In the genomic region with DNA sequence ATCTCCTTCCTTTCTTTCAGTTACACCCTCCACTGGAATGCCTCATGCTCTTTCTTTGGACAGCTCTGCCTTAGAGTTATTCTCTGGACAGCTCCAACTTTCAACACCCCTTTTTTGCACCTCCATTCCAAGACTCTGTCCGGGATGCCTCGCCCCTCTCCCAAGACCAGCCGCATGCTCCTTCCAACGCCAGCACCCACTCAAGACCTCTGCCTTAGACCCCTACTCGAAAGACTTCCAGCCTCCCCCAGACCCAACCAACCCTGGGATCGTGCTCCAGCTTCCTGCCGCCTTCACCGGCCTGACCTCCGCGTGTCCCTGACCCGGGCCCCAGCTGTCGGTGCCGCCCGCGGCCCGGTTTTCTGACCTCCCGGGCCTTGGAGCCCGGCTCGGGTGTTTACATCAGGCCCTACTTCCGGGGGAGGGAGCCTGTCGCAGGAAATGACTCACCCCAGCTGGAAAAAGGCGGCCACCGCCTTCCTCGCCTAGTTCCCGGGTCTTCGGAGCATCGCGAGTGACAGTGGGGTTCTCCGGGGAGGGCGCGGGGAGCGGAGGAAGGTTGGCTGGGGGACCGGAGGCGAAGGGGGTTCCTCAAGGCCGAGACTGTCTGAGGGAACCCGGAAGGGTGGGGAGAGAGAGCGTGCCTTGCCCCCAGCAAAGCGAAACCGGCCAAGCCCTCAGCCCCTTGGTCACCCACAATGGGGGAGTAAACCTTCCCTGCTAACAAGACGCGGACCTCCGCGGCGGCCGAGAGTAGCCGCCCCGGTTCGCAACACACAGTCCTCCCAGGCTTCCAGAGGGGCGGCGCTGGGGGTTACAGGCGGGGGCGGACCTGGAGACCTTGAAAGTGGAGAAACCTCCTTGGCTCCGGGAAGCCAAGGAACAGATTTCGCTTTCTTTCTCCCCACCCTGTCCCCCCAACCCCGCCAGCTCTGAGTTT, we compare ENCODE assay signal across 8 cellular contexts. TPM values are rescaled to one million over a fixed set of nuclear protein-coding genes. Genes with fewer than 3 reads are reported as not detected.
DNase-seq lines count a peak whose midpoint lies in the region; ATAC-seq and TF ChIP-seq lines count a peak whose summit lies in the region.

A gene (minus strand): TSS at position 399 of the 940 bp plus-strand sequence. CDS start 1,792 bp downstream, outside the sequence.

- DNase-seq in AG09309 (ENCODE audit: low read depth) = no peak
- peak; percentile 74 for DNase-seq in HK-2 (ENCODE audit: unreplicated experiment)
- DNase-seq in PC-9 = peak; percentile 36 to 45
- DNase-seq in activated T-cell treated with anti-CD3 and anti-CD28 coated beads, Interleukin-2, amount 50 U/mL, for 48 hours = peak; percentile 73 to 79
- peak; percentile 32 for DNase-seq in stimulated activated CD8-positive, alpha-beta memory T cell treated with anti-CD3 and anti-CD28 coated beads, Interleukin-7, amount 100 ng/mL, for 24 hours (ENCODE audit: low read depth)

- BruUV-seq in PC-9 (replicated peaks; lab: Mats Ljungman, UMichigan) = TSS peak; percentile 73

- H3K27me3 ChIP-seq in PC-9 (ENCODE audit: insufficient read depth, low read depth) (no peaks in the 10 kb centered on the region), muscle layer of duodenum (ENCODE audit: low read depth, low read length) (no peaks in the 10 kb centered on the region)

- TF ChIP-seq CTCF in AG09309 (IDR thresholded peaks at IDR 0.05; ENCODE audit: control insufficient read depth, insufficient read depth, low read depth, low read length, missing control alignments) = no peak
- TF ChIP-seq CTCF in PC-9 (conservative IDR thresholded peaks at IDR 0.05) = no peak

- H4K20me1 ChIP-seq in PC-9 (ENCODE audit: insufficient read depth) = no peaks in the 10 kb centered on the region

- H3K4me2 ChIP-seq in PC-9 = peak within 1 kb of the TSS; percentile 69

- H3K79me2 ChIP-seq in PC-9 (ENCODE audit: low read depth) = no peaks in the 10 kb centered on the region

- no peaks in the 10 kb centered on the region for H3F3A ChIP-seq in PC-9 (ENCODE audit: insufficient read depth, low read depth)

- H2AFZ ChIP-seq in PC-9 = peak within 1 kb of the TSS; percentile 75; the same call in 1 of the 2 replicates

- POLR2A ChIA-PET in PC-9 (lab: Charles Lee; ENCODE audit: unreplicated experiment) = no interaction called here

- ATAC-seq in GM19035 (IDR thresholded peaks at IDR 0.05; ENCODE audit: unreplicated experiment) = peak; percentile 73
- ATAC-seq in esophagus mucosa = peak; percentile 79

- H3K9me2 ChIP-seq in PC-9 (ENCODE audit: insufficient read depth) = no peaks in the 10 kb centered on the region

- no peaks in the 10 kb centered on the region for H3K4me1 ChIP-seq in PC-9 (replicated peaks; ENCODE audit: insufficient read depth)
- peaks cover 0 to 10% of the 10 kb centered on the region in 2 donors for H3K4me1 ChIP-seq in muscle layer of duodenum (ENCODE audit: control insufficient read depth in 1 of 2, insufficient read depth in 2 of 2, low read length in 2 of 2)

- H3K4me3 ChIP-seq in AG09309 (ENCODE audit: control insufficient read depth, low read depth, low read length) = peak within 1 kb of the TSS; percentile 87
- peak within 1 kb of the TSS; percentile 62; the same call in 1 of the 2 replicates for H3K4me3 ChIP-seq in PC-9
- H3K4me3 ChIP-seq in muscle layer of duodenum (ENCODE audit: low read depth in 1 of 2, low read length in 2 of 2) = peak within 1 kb of the TSS; percentile 70 to 76

- H3K9me3 ChIP-seq in PC-9 (ENCODE audit: insufficient read depth, low read depth) (no peaks in the 10 kb centered on the region), muscle layer of duodenum (ENCODE audit: control insufficient read depth in 1 of 2, low read length in 2 of 2) (no peaks in the 10 kb centered on the region)

- H3K36me3 ChIP-seq in PC-9 (ENCODE audit: low read depth) (no peaks in the 10 kb centered on the region), muscle layer of duodenum (ENCODE audit: control insufficient read depth in 1 of 2, insufficient read depth in 2 of 2, low read length in 2 of 2) (peaks cover 5 to 23% of the 10 kb centered on the region in 2 donors)

- H3K27ac ChIP-seq in PC-9 = peak within 1 kb of the TSS; percentile 47
- peak within 1 kb of the TSS; percentile 89 for H3K27ac ChIP-seq in muscle layer of duodenum (ENCODE audit: low read length)

- intact Hi-C loops in PC-9 (cut with micrococcal nuclease; ENCODE audit: unreplicated experiment) = no loop called here

- CTCF ChIA-PET in PC-9 (lab: Charles Lee) = interaction anchor here (0.7 kb wide), 1 partner anchor 106 kb away, joined by 3 read pairs; no protein-coding TSS in a partner anchor

RNA-seq across cellular contexts. Expression of the gene that starts here (rescaled TPM):
- 36.7 and 43.4 TPM in 2 replicates for total RNA-seq in PC-9 (2021)
- total RNA-seq in esophagus mucosa = 30.3 TPM
